ENCODE assay signal across 32 cellular contexts in the genomic region with DNA sequence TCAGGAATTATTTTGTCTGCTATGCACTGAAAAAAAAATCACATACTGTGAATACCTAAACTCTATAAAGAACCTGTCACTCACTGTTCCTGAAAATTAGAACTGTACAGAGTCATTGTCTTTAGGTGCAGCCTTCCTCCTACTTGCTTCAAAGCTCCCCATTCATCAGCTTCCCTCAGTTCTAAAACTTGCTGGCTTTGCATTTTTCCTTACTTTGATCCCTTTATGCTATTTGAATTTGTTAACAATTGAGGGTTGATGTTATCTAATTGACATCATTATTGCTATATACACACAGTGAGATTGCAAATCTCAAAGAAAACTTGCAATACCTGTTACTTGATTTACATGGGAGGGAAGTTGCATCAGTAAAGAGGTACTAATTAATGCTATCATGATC. TPM values are rescaled to one million over a fixed set of nuclear protein-coding genes. Genes with fewer than 3 reads are reported as not detected.
"Had no signal": no experiment of that assay in that cellular context is flagged by ENCODE, and none has a peak within 500 bp of the region (broad histone marks: within the 10 kb centered on the region; RNA-seq: fewer than 3 reads in every experiment).

No MANE protein-coding gene starts in this region.

- H3K4me3 Mint-ChIP-seq: naive thymus-derived CD8-positive, alpha-beta T cell; natural killer cell treated with Interleukin-12 subunit alpha and Interleukin-12 subunit beta and Interleukin-15 and Interleukin-18, amount 100 ng/mL, for 72 hours; nephron progenitor cell; neural crest cell; stimulated activated memory B cell treated with anti-CD40 and anti-IgM and Interleukin-4, amounts not matched to agents 10 μg/mL and 1 μg/mL and 100 μg/mL, for 72 hours; stimulated activated naive CD8-positive, alpha-beta T cell treated with anti-CD3 and anti-CD28 coated beads, Interleukin-15, amount 100 ng/mL, for 72 hours; type B pancreatic cell had no signal

- H3K4me3 ChIP-seq: pancreas, prostate gland, skin epidermis, smooth muscle cell, spleen, suprapubic skin, testis, tibial artery, transverse colon, upper lobe of right lung, uterus had no signal

- DNase-seq: naive thymus-derived CD8-positive, alpha-beta T cell; nephron progenitor cell; nucleus accumbens; pancreas; right cardiac atrium; spleen; stimulated activated CD4-positive, alpha-beta T cell treated with anti-CD3 and anti-CD28 coated beads, Interleukin-12 subunit alpha, Interleukin-12 subunit beta, amount 100 ng/mL, for 4 hours; stimulated activated CD4-positive, alpha-beta T cell treated with anti-CD3 and anti-CD28 coated beads, Interleukin-1b, Interleukin-23, amount 100 ng/mL, for 48 hours; stimulated activated CD4-positive, alpha-beta T cell treated with anti-CD3 and anti-CD28 coated beads, Interleukin-4, amount 100 ng/mL, for 1 hour; stimulated activated CD4-positive, alpha-beta T cell treated with anti-CD3 and anti-CD28 coated beads, Interleukin-4, amount 100 ng/mL, for 4 hours; stimulated activated CD8-positive, alpha-beta memory T cell treated with anti-CD3 and anti-CD28 coated beads, Interleukin-4, amount 100 ng/mL, for 48 hours; stimulated activated naive CD4-positive, alpha-beta T cell; stimulated activated naive CD8-positive, alpha-beta T cell treated with anti-CD3 and anti-CD28 coated beads, Interleukin-15, amount 100 ng/mL, for 72 hours; stimulated activated naive CD8-positive, alpha-beta T cell treated with anti-CD3 and anti-CD28 coated beads, Interleukin-15, Interleukin-2, amounts not matched to agents 100 U/mL and 50 U/mL, for 24 hours; substantia nigra; testis; tibial artery; transverse colon; upper lobe of right lung; uterus had no signal

- H3K27me3 ChIP-seq: neutrophil, pancreas, spleen, suprapubic skin, testis, tibial artery, transverse colon, upper lobe of right lung, uterus had no signal

- H3K9me3 ChIP-seq: neutrophil, pancreas, prostate gland, spleen, suprapubic skin, testis, tibial artery, transverse colon, upper lobe of right lung, uterus had no signal

- H3K36me3 ChIP-seq: neutrophil, pancreas, prostate gland, spleen, suprapubic skin, tibial artery, transverse colon, upper lobe of right lung, uterus had no signal

- H3K36me3 Mint-ChIP-seq: naive thymus-derived CD8-positive, alpha-beta T cell; natural killer cell treated with Interleukin-12 subunit alpha and Interleukin-12 subunit beta and Interleukin-15 and Interleukin-18, amount 100 ng/mL, for 72 hours; stimulated activated memory B cell treated with anti-CD40 and anti-IgM and Interleukin-4, amounts not matched to agents 10 μg/mL and 1 μg/mL and 100 μg/mL, for 72 hours; type B pancreatic cell had no signal

- ATAC-seq: naive thymus-derived CD8-positive, alpha-beta T cell; natural killer cell treated with Interleukin-12 subunit alpha and Interleukin-12 subunit beta and Interleukin-15 and Interleukin-18, amount 100 ng/mL, for 72 hours; pancreas; right cardiac atrium; sciatic nerve; stimulated activated memory B cell treated with anti-CD40 and anti-IgM and Interleukin-4, amounts not matched to agents 10 μg/mL and 1 μg/mL and 100 μg/mL, for 72 hours; stimulated activated naive CD8-positive, alpha-beta T cell treated with anti-CD3 and anti-CD28 coated beads, Interleukin-15, amount 100 ng/mL, for 72 hours; stimulated activated naive CD8-positive, alpha-beta T cell treated with anti-CD3 and anti-CD28 coated beads, Interleukin-15, Interleukin-2, amounts not matched to agents 100 U/mL and 50 U/mL, for 24 hours; upper lobe of right lung had no signal

- H3K4me1 Mint-ChIP-seq: naive thymus-derived CD8-positive, alpha-beta T cell; nephron progenitor cell; stimulated activated memory B cell treated with anti-CD40 and anti-IgM and Interleukin-4, amounts not matched to agents 10 μg/mL and 1 μg/mL and 100 μg/mL, for 72 hours; stimulated activated naive CD8-positive, alpha-beta T cell treated with anti-CD3 and anti-CD28 coated beads, Interleukin-15, amount 100 ng/mL, for 72 hours had no signal

- H3K4me1 ChIP-seq: pancreas, prostate gland, spleen, suprapubic skin, testis, tibial artery, transverse colon, upper lobe of right lung, uterus had no signal

- FAIRE-seq: pancreas had no signal

- H3K4me2 ChIP-seq: smooth muscle cell had no signal

- H3K27ac Mint-ChIP-seq: naive thymus-derived CD8-positive, alpha-beta T cell; natural killer cell treated with Interleukin-12 subunit alpha and Interleukin-12 subunit beta and Interleukin-15 and Interleukin-18, amount 100 ng/mL, for 72 hours; nephron progenitor cell; stimulated activated memory B cell treated with anti-CD40 and anti-IgM and Interleukin-4, amounts not matched to agents 10 μg/mL and 1 μg/mL and 100 μg/mL, for 72 hours; stimulated activated naive CD8-positive, alpha-beta T cell treated with anti-CD3 and anti-CD28 coated beads, Interleukin-15, amount 100 ng/mL, for 72 hours; type B pancreatic cell had no signal

- H3K27ac ChIP-seq: neutrophil, pancreas, prostate gland, skin epidermis, spleen, suprapubic skin, testis, tibial artery, transverse colon, upper lobe of right lung, uterus had no signal

- H3K9me3 Mint-ChIP-seq: naive thymus-derived CD8-positive, alpha-beta T cell; natural killer cell treated with Interleukin-12 subunit alpha and Interleukin-12 subunit beta and Interleukin-15 and Interleukin-18, amount 100 ng/mL, for 72 hours; nephron progenitor cell; neural crest cell; stimulated activated memory B cell treated with anti-CD40 and anti-IgM and Interleukin-4, amounts not matched to agents 10 μg/mL and 1 μg/mL and 100 μg/mL, for 72 hours; stimulated activated naive CD8-positive, alpha-beta T cell treated with anti-CD3 and anti-CD28 coated beads, Interleukin-15, amount 100 ng/mL, for 72 hours; type B pancreatic cell had no signal

RNA-seq across cellular contexts. Expression of a gene that starts 48.3 kb away (rescaled TPM):
- total RNA-seq: natural killer cell treated with Interleukin-12 subunit alpha and Interleukin-12 subunit beta and Interleukin-15 and Interleukin-18, amount 100 ng/mL, for 72 hours; neural crest cell; osteocyte; pulmonary artery endothelial cell; right cardiac atrium; smooth muscle cell; transverse colon; upper lobe of right lung had no signal
- polyA plus RNA-seq: right cardiac atrium, smooth muscle cell had no signal
